Comparison of ENCODE assay signal across 29 cellular contexts in genomic region chr12:103846415-103846814, GRCh38.
"Had no signal": no experiment of that assay in that cellular context is flagged by ENCODE, and none has a peak within 500 bp of the region (broad histone marks: within the 10 kb centered on the region; RNA-seq: fewer than 3 reads in every experiment).

No MANE protein-coding gene starts in this region.

- H3K36me3 Mint-ChIP-seq: activated naive CD8-positive, alpha-beta T cell treated with anti-CD3 and anti-CD28 coated beads for 36 hours; immature natural killer cell; mesothelial cell of epicardium; natural killer cell; neural progenitor cell had no signal

- FAIRE-seq: TTC549 had no signal

- H3K27me3 Mint-ChIP-seq: effector memory CD8-positive, alpha-beta T cell had no signal

- H3K4me3 Mint-ChIP-seq: activated naive CD4-positive, alpha-beta T cell treated with anti-CD3 and anti-CD28 coated beads for 36 hours; activated naive CD8-positive, alpha-beta T cell treated with anti-CD3 and anti-CD28 coated beads for 36 hours; activated T-helper 1 cell treated with anti-CD3 and anti-CD28 coated beads, Interleukin-12 subunit alpha, Interleukin-12 subunit beta, Interleukin-2, Interleukin-4 antibody, amounts not matched to agents 30 ng/mL and 10 ng/mL and 1 ng/mL, durations not matched to agents 14 hours and 24 hours and 36 hours; effector memory CD8-positive, alpha-beta T cell; immature natural killer cell; mesothelial cell of epicardium; natural killer cell; neural progenitor cell; T-helper 1 cell treated with Interleukin-12 subunit alpha and Interleukin-12 subunit beta and Interleukin-4 antibody, amounts not matched to agents 30 μg/mL and 1 μg/mL, for 36 hours had no signal

- H3K9me3 Mint-ChIP-seq: activated naive CD4-positive, alpha-beta T cell treated with anti-CD3 and anti-CD28 coated beads for 36 hours; activated naive CD8-positive, alpha-beta T cell treated with anti-CD3 and anti-CD28 coated beads for 36 hours; activated T-helper 1 cell treated with anti-CD3 and anti-CD28 coated beads, Interleukin-12 subunit alpha, Interleukin-12 subunit beta, Interleukin-2, Interleukin-4 antibody, amounts not matched to agents 30 ng/mL and 10 ng/mL and 1 ng/mL, durations not matched to agents 14 hours and 24 hours and 36 hours; effector memory CD8-positive, alpha-beta T cell; immature natural killer cell; mesothelial cell of epicardium; natural killer cell; neural progenitor cell; T-helper 1 cell treated with Interleukin-12 subunit alpha and Interleukin-12 subunit beta and Interleukin-4 antibody, amounts not matched to agents 30 μg/mL and 1 μg/mL, for 36 hours had no signal

- H3K4me1 ChIP-seq: neural progenitor cell, psoas muscle had no signal

- H3K27ac Mint-ChIP-seq: activated naive CD4-positive, alpha-beta T cell treated with anti-CD3 and anti-CD28 coated beads for 36 hours; activated naive CD8-positive, alpha-beta T cell treated with anti-CD3 and anti-CD28 coated beads for 36 hours; activated T-helper 1 cell treated with anti-CD3 and anti-CD28 coated beads, Interleukin-12 subunit alpha, Interleukin-12 subunit beta, Interleukin-2, Interleukin-4 antibody, amounts not matched to agents 30 ng/mL and 10 ng/mL and 1 ng/mL, durations not matched to agents 14 hours and 24 hours and 36 hours; effector memory CD8-positive, alpha-beta T cell; immature natural killer cell; mesothelial cell of epicardium; natural killer cell; neural progenitor cell; T-helper 1 cell treated with Interleukin-12 subunit alpha and Interleukin-12 subunit beta and Interleukin-4 antibody, amounts not matched to agents 30 μg/mL and 1 μg/mL, for 36 hours had no signal

- H3K4me2 ChIP-seq: neural progenitor cell had no signal

- H3K4me3 ChIP-seq: adrenal gland, body of pancreas, colonic mucosa, heart left ventricle, neural progenitor cell, psoas muscle, upper lobe of right lung had no signal

- H3K36me3 ChIP-seq: adrenal gland, colonic mucosa, heart left ventricle, neural progenitor cell, upper lobe of right lung had no signal

- H3K27ac ChIP-seq: adrenal gland, body of pancreas, colonic mucosa, neural progenitor cell, parathyroid adenoma, psoas muscle, upper lobe of right lung had no signal

- H3K27me3 ChIP-seq: adrenal gland, body of pancreas, colonic mucosa, heart left ventricle, upper lobe of right lung had no signal

- ATAC-seq: body of pancreas; effector memory CD8-positive, alpha-beta T cell; heart left ventricle; natural killer cell; psoas muscle; right cardiac atrium; stimulated activated naive CD8-positive, alpha-beta T cell treated with anti-CD3 and anti-CD28 coated beads, Interleukin-15, Interleukin-2, amounts not matched to agents 100 U/mL and 50 U/mL, for 24 hours; upper lobe of right lung had no signal

- H3K9me3 ChIP-seq: adrenal gland, body of pancreas, colonic mucosa, heart left ventricle, psoas muscle, upper lobe of right lung had no signal

- DNase-seq: activated CD4-positive, alpha-beta T cell treated with anti-CD3 and anti-CD28 coated beads for 4 hours; activated CD4-positive, alpha-beta T cell treated with anti-CD3 and anti-CD28 coated beads, Interleukin-2, amount 50 U/mL, for 4 hours; activated effector memory CD4-positive, alpha-beta T cell treated with anti-CD3 and anti-CD28 coated beads, Interleukin-2, amount 50 U/mL, for 16 hours; activated naive CD4-positive, alpha-beta T cell treated with anti-CD3 and anti-CD28 coated beads for 36 hours; activated naive CD8-positive, alpha-beta T cell treated with anti-CD3 and anti-CD28 coated beads for 36 hours; activated T-cell treated with anti-CD3 and anti-CD28 coated beads for 4 hours; adrenal gland; aorta; body of pancreas; colonic mucosa; effector memory CD8-positive, alpha-beta T cell; erythroblast; heart left ventricle; hypothalamus; immature natural killer cell; natural killer cell; occipital lobe; psoas muscle; right cardiac atrium; stimulated activated CD4-positive, alpha-beta T cell treated with anti-CD3 and anti-CD28 coated beads, Interleukin-2, amount 100 ng/mL, for 48 hours; stimulated activated naive CD8-positive, alpha-beta T cell treated with anti-CD3 and anti-CD28 coated beads, Interleukin-15, Interleukin-2, amounts not matched to agents 100 U/mL and 50 U/mL, for 24 hours; T-helper 9 cell; upper lobe of right lung had no signal
